ENCODE assay signal across 8 cellular contexts in the genomic region with DNA sequence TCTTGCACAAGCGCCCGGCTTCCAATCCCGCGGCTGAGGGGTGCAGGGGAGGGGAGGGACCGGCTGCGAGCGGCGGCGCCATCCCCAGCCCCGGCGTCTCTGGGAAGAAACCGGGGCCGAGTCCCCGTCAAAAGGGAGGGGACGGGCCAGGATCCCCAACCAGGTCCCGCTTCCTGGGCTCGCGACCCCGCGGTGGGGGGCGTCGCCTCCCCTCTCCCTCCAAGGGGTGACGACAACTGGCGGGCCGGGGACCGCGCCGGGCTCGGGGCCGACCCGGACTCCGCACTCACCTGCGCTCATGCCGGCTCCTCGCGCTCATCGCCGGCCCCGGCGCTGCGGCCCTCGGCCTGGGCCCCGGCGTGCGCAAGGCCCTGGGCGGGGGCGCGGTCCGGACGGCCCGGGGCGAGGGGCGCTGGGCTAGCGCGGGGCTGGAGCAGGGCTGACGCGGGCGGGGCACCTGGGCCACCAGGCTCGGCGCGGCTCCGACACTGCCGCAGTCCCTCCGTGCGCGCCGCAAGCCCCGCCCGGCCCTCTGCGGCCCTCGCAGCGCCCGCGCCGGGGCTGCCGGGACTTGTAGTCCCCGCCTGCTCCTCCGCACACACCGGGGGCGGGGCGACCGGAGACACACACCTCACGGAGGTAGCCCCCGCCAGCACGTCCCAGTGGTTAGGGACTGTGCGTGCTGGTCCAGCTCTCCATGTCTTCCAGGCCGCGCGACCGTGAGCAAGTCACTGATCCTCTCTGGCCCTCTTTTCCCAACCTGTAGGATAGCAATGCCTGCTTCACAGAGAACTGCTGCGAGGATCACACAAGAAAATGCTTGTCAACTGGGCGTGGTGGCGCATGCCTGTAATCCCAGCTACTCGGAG. TPM values are rescaled to one million over a fixed set of nuclear protein-coding genes. Genes with fewer than 3 reads are reported as not detected.
DNase-seq lines count a peak whose midpoint lies in the region; ATAC-seq and TF ChIP-seq lines count a peak whose summit lies in the region.

A gene with protein sequence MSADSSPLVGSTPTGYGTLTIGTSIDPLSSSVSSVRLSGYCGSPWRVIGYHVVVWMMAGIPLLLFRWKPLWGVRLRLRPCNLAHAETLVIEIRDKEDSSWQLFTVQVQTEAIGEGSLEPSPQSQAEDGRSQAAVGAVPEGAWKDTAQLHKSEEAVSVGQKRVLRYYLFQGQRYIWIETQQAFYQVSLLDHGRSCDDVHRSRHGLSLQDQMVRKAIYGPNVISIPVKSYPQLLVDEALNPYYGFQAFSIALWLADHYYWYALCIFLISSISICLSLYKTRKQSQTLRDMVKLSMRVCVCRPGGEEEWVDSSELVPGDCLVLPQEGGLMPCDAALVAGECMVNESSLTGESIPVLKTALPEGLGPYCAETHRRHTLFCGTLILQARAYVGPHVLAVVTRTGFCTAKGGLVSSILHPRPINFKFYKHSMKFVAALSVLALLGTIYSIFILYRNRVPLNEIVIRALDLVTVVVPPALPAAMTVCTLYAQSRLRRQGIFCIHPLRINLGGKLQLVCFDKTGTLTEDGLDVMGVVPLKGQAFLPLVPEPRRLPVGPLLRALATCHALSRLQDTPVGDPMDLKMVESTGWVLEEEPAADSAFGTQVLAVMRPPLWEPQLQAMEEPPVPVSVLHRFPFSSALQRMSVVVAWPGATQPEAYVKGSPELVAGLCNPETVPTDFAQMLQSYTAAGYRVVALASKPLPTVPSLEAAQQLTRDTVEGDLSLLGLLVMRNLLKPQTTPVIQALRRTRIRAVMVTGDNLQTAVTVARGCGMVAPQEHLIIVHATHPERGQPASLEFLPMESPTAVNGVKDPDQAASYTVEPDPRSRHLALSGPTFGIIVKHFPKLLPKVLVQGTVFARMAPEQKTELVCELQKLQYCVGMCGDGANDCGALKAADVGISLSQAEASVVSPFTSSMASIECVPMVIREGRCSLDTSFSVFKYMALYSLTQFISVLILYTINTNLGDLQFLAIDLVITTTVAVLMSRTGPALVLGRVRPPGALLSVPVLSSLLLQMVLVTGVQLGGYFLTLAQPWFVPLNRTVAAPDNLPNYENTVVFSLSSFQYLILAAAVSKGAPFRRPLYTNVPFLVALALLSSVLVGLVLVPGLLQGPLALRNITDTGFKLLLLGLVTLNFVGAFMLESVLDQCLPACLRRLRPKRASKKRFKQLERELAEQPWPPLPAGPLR (minus strand): TSS at position 490 of the 869 bp plus-strand sequence. CDS start 190 bp downstream, at position 300.

- no peaks in the 10 kb centered on the region for H3K36me3 ChIP-seq in psoas muscle (ENCODE audit: insufficient read depth in 1 of 2, low read depth in 1 of 2)
- no peaks in the 10 kb centered on the region for H3K36me3 ChIP-seq in urinary bladder (ENCODE audit: insufficient read depth)

- H3K4me3 ChIP-seq in psoas muscle: peak within 1 kb of the TSS; percentile 97
- H3K4me3 ChIP-seq in urinary bladder (ENCODE audit: low read depth, low read length): peak within 1 kb of the TSS; percentile 95

- peaks cover 11% of the 10 kb centered on the region for H3K4me1 ChIP-seq in psoas muscle
- no peaks in the 10 kb centered on the region for H3K4me1 ChIP-seq in urinary bladder (ENCODE audit: insufficient read depth)

- no peak for TF ChIP-seq CTCF in GM10266 (IDR thresholded peaks at IDR 0.05; ENCODE audit: control insufficient read depth, insufficient read depth, low read depth, missing control alignments)
- no peak for TF ChIP-seq CTCF in psoas muscle (IDR thresholded peaks at IDR 0.05)

- peak; percentile 84 for ATAC-seq in HG02588 (IDR thresholded peaks at IDR 0.05; ENCODE audit: unreplicated experiment)
- peak; percentile 97 for ATAC-seq in left ventricle myocardium superior
- ATAC-seq in psoas muscle: peak; percentile 93 to 96 (median 94)

- peak; percentile 92 for DNase-seq in GM10266 (ENCODE audit: extremely low spot score)
- DNase-seq in NCI-H1105 treated with DMSO at 0.1 percent for 48 hours (lab: John Stamatoyannopoulos, UW): peak; percentile 84
- peak; percentile 74 to 90 (median 76) for DNase-seq in T-helper 2 cell
- DNase-seq in amygdala (lab: John Stamatoyannopoulos, UW): peak in 54 of 56 donors; percentile 7 to 89 (median 62)
- DNase-seq in left ventricle myocardium superior: peak; percentile 91
- peak; percentile 82 to 87 for DNase-seq in psoas muscle

- WGBS in psoas muscle, 3 donors: 1 to 2% (median 1%) methylated on average over 43 to 94 of the region's 94 CpGs
- WGBS in urinary bladder: 1% methylated on average over 94 of the region's 94 CpGs

- H3K9me3 ChIP-seq in psoas muscle: no peaks in the 10 kb centered on the region

- H3K27ac ChIP-seq in psoas muscle (peak within 1 kb of the TSS; percentile 46), urinary bladder (ENCODE audit: low read depth) (no peak within 1 kb of the TSS)

- intact Hi-C loops in left ventricle myocardium superior (cut with micrococcal nuclease): no loop called here
- intact Hi-C loops in psoas muscle (cut with DNase I): no loop called here

- no peaks in the 10 kb centered on the region for H3K27me3 ChIP-seq in psoas muscle (ENCODE audit: insufficient read depth in 3 of 3, low read length in 2 of 3)

RNA-seq across cellular contexts. Expression of the gene that starts here (rescaled TPM):
- 17.8 TPM for total RNA-seq in left ventricle myocardium superior
- 10 to 100 TPM; 13.9 to 30.6 (median 22.6) TPM for total RNA-seq in psoas muscle
- polyA plus RNA-seq in psoas muscle: 10 to 100 TPM; 17.3 to 22.6 (median 19.4) TPM
- total RNA-seq in urinary bladder: 13.9 TPM
- 23.6 TPM for polyA plus RNA-seq in urinary bladder
